In the genomic region with DNA sequence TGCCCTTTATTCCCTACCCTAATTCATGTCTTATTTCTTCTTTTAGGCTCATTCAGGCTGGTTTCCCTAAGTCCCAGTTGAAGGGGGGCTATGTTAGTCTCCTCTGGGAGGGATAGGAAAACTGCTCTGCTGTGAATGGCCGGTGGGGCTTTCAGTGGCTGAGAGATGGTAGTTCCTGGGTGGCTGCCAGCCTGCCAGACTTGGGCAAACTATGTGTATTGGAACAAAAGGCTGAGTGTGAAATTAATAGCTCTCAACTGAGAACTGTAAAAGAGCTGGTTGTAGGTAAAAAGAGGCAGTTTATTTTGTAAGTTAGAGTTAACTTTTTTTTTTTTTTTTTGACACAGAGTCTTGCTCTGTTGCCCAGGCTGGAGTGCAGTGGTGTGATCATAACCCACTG, we compare ENCODE assay signal across 10 cellular contexts. TPM values are rescaled to one million over a fixed set of nuclear protein-coding genes. Genes with fewer than 3 reads are reported as not detected.
DNase-seq lines count a peak whose midpoint lies in the region; ATAC-seq and TF ChIP-seq lines count a peak whose summit lies in the region.
"Had no signal": no experiment of that assay in that cellular context is flagged by ENCODE, and none has a peak within 500 bp of the region (broad histone marks: within the 10 kb centered on the region; RNA-seq: fewer than 3 reads in every experiment).

No MANE protein-coding gene starts in this region.

- H3K27ac ChIP-seq in left ventricle myocardium inferior (replicated peaks): peak overlapping the region; percentile 47
- H3K27ac ChIP-seq: BLaER1 had no signal

- H3K36me3 Mint-ChIP-seq in activated CD8-positive, alpha-beta T cell treated with anti-CD3 and anti-CD28 coated beads, Interleukin-2, amount 10 ng/mL, durations not matched to agents 7 days and 5 days (ENCODE audit: low read depth): no peaks in the 10 kb centered on the region

- no peak overlapping the region for H3K4me3 Mint-ChIP-seq in activated CD8-positive, alpha-beta T cell treated with anti-CD3 and anti-CD28 coated beads, Interleukin-2, amount 10 ng/mL, durations not matched to agents 7 days and 5 days
- H3K4me3 Mint-ChIP-seq: activated CD8-positive, alpha-beta memory T cell treated with anti-CD3 and anti-CD28 coated beads, Interleukin-2, amount 10 ng/mL, durations not matched to agents 7 days and 5 days had no signal

- H3K4me3 ChIP-seq in left ventricle myocardium inferior: no peak overlapping the region
- H3K4me3 ChIP-seq: BLaER1 had no signal

- intact Hi-C loops in left ventricle myocardium inferior (cut with micrococcal nuclease): no loop called here

- ATAC-seq in GM19463 (IDR thresholded peaks at IDR 0.05; ENCODE audit: unreplicated experiment) (peak; percentile 25), HG03039 (IDR thresholded peaks at IDR 0.05; ENCODE audit: unreplicated experiment) (no peak), HG03159 (IDR thresholded peaks at IDR 0.05; ENCODE audit: unreplicated experiment) (no peak)
- ATAC-seq in activated CD8-positive, alpha-beta T cell treated with anti-CD3 and anti-CD28 coated beads, Interleukin-2, amount 10 ng/mL, durations not matched to agents 7 days and 5 days: no peak
- ATAC-seq: activated CD8-positive, alpha-beta memory T cell treated with anti-CD3 and anti-CD28 coated beads, Interleukin-2, amount 10 ng/mL, durations not matched to agents 7 days and 5 days had no signal

- H3K27ac Mint-ChIP-seq in activated CD8-positive, alpha-beta T cell treated with anti-CD3 and anti-CD28 coated beads, Interleukin-2, amount 10 ng/mL, durations not matched to agents 7 days and 5 days: no peak overlapping the region
- H3K27ac Mint-ChIP-seq: activated CD8-positive, alpha-beta memory T cell treated with anti-CD3 and anti-CD28 coated beads, Interleukin-2, amount 10 ng/mL, durations not matched to agents 7 days and 5 days had no signal

- no peaks in the 10 kb centered on the region for H3K27me3 ChIP-seq in left ventricle myocardium inferior (ENCODE audit: low read depth)
- H3K27me3 ChIP-seq: BLaER1 had no signal

- H3K4me1 ChIP-seq in left ventricle myocardium inferior: peaks cover 55% of the 10 kb centered on the region
- H3K4me1 ChIP-seq: BLaER1 had no signal

- peak; percentile 11 for DNase-seq in AG08395 (ENCODE audit: low spot score)
- peak; percentile 46 for DNase-seq in NCI-H446 treated with DMSO at 0.1 percent for 48 hours (lab: John Stamatoyannopoulos, UW)
- peak; percentile 43 for DNase-seq in left ventricle myocardium inferior
- no peak for DNase-seq in NOMO-1 treated with dmso at 0.1 percent for 144 hours (lab: John Stamatoyannopoulos, UW; ENCODE audit: unreplicated experiment)
- no peak for DNase-seq in activated CD8-positive, alpha-beta T cell treated with anti-CD3 and anti-CD28 coated beads, Interleukin-2, amount 10 ng/mL, durations not matched to agents 7 days and 5 days
- DNase-seq: activated CD8-positive, alpha-beta memory T cell treated with anti-CD3 and anti-CD28 coated beads, Interleukin-2, amount 10 ng/mL, durations not matched to agents 7 days and 5 days had no signal

- H3K4me1 Mint-ChIP-seq in activated CD8-positive, alpha-beta T cell treated with anti-CD3 and anti-CD28 coated beads, Interleukin-2, amount 10 ng/mL, durations not matched to agents 7 days and 5 days (ENCODE audit: low read depth): peaks cover 5% of the 10 kb centered on the region

- H3K36me3 ChIP-seq in left ventricle myocardium inferior: no peaks in the 10 kb centered on the region
- H3K36me3 ChIP-seq: BLaER1 had no signal

- POLR2A ChIA-PET in activated CD8-positive, alpha-beta T cell treated with anti-CD3 and anti-CD28 coated beads, Interleukin-2, amount 10 ng/mL, durations not matched to agents 7 days and 5 days (lab: Charles Lee): interaction anchor here (0.6 kb wide), 1 partner anchor 12 kb away, joined by 3 read pairs; no protein-coding TSS in a partner anchor

- TF ChIP-seq CTCF in left ventricle myocardium inferior (IDR thresholded peaks at IDR 0.05; ENCODE audit: borderline replicate concordance): no peak

- CTCF ChIA-PET in activated CD8-positive, alpha-beta T cell treated with anti-CD3 and anti-CD28 coated beads, Interleukin-2, amount 10 ng/mL, durations not matched to agents 7 days and 5 days (lab: Charles Lee): interaction anchor here (1.0 kb wide), 1 partner anchor 106 kb away, joined by 3 read pairs; no protein-coding TSS in a partner anchor

- H3K27me3 Mint-ChIP-seq in activated CD8-positive, alpha-beta T cell treated with anti-CD3 and anti-CD28 coated beads, Interleukin-2, amount 10 ng/mL, durations not matched to agents 7 days and 5 days (ENCODE audit: low read depth): no peaks in the 10 kb centered on the region
- H3K27me3 Mint-ChIP-seq: activated CD8-positive, alpha-beta memory T cell treated with anti-CD3 and anti-CD28 coated beads, Interleukin-2, amount 10 ng/mL, durations not matched to agents 7 days and 5 days had no signal

- H3K9me3 Mint-ChIP-seq in activated CD8-positive, alpha-beta T cell treated with anti-CD3 and anti-CD28 coated beads, Interleukin-2, amount 10 ng/mL, durations not matched to agents 7 days and 5 days (ENCODE audit: insufficient read depth): no peaks in the 10 kb centered on the region

- H3K9me3 ChIP-seq in left ventricle myocardium inferior (replicated peaks): no peaks in the 10 kb centered on the region
- H3K9me3 ChIP-seq: BLaER1 had no signal

RNA-seq across cellular contexts. Expression of gene ARHGAP10, which starts 28.8 kb away (rescaled TPM):
- 59.7 TPM for total RNA-seq in left ventricle myocardium inferior
- 1 to 10 TPM; 6.3 to 7.1 TPM for total RNA-seq in activated CD8-positive, alpha-beta T cell treated with anti-CD3 and anti-CD28 coated beads, Interleukin-2, amount 10 ng/mL, durations not matched to agents 7 days and 5 days

Comparison
In these comparisons a context has a peak if more than half of its experiments do, and no peak if none do; other contexts are left out.
1. DNase-seq: peak in AG08395 (single experiment), NCI-H446 treated with DMSO at 0.1 percent for 48 hours (single experiment) and left ventricle myocardium inferior (single experiment); none in NOMO-1 treated with dmso at 0.1 percent for 144 hours (single experiment) and activated CD8-positive, alpha-beta T cell treated with anti-CD3 and anti-CD28 coated beads, Interleukin-2, amount 10 ng/mL, durations not matched to agents 7 days and 5 days (single experiment).